ENCODE assay signal across 1 cellular context in the genomic region with DNA sequence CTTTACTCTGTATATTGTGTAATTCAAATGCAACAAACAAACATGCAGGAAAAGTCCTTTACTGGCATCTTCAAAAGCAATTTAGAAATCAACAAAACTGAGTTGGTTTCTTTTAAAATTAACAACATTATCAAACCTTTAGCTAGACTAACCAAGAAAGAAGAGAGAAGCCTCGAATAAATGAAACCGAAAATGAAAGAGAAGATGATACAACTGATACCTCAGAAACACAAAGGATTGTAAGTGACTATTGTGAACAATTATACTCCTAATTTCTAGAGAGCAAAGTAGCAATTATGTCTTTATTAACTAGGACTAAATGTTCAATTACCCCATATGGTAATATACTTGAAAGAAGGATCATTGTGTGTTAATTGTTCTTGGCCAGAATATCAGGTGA.
TF ChIP-seq lines count a peak whose summit lies in the region.

No MANE protein-coding gene starts in this region.

TF ChIP-seq in GM23338, 12 proteins besides CTCF, POLR2A, EP300 and RAD21 (continued from another document):
- TF ChIP-seq, protein P1, sequence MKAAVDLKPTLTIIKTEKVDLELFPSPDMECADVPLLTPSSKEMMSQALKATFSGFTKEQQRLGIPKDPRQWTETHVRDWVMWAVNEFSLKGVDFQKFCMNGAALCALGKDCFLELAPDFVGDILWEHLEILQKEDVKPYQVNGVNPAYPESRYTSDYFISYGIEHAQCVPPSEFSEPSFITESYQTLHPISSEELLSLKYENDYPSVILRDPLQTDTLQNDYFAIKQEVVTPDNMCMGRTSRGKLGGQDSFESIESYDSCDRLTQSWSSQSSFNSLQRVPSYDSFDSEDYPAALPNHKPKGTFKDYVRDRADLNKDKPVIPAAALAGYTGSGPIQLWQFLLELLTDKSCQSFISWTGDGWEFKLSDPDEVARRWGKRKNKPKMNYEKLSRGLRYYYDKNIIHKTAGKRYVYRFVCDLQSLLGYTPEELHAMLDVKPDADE (IDR thresholded peaks at IDR 0.05) = no peak
- TF ChIP-seq POLR2AphosphoS5 (IDR thresholded peaks at IDR 0.05; ENCODE audit: low read depth) (no peak), NANOG (IDR thresholded peaks at IDR 0.05; ENCODE audit: borderline replicate concordance) (no peak), CREB1 (CRISPR knock-in tag; IDR thresholded peaks at IDR 0.05; ENCODE audit: low read depth) (no peak)
